Comparison of ENCODE assay signal across 14 cellular contexts in genomic region chr17:77111916-77112315, GRCh38. TPM values are rescaled to one million over a fixed set of nuclear protein-coding genes. Genes with fewer than 3 reads are reported as not detected.
A peak's percentile ranks its signal among the peaks of the same experiment; 100 is the strongest.
DNase-seq lines count a peak whose midpoint lies in the region; ATAC-seq and TF ChIP-seq lines count a peak whose summit lies in the region.
"Had no signal": no experiment of that assay in that cellular context is flagged by ENCODE, and none has a peak within 500 bp of the region (broad histone marks: within the 10 kb centered on the region; RNA-seq: fewer than 3 reads in every experiment).

No MANE protein-coding gene starts in this region.

- H3K36me3 ChIP-seq in mucosa of rectum (ENCODE audit: control insufficient read depth in 2 of 2, insufficient read depth in 2 of 2, low read length in 2 of 2) (no peaks in the 10 kb centered on the region), transverse colon (no peaks in the 10 kb centered on the region)

- in situ Hi-C loops in transverse colon (cut with MboI; ENCODE audit: low pct_ligation_motif_present in 1 of 4, low pct_unique_long_range_greater_than_20kb in 1 of 4, low sequenced_read_pairs in 3 of 4): no loop called here

- peaks cover 4% of the 10 kb centered on the region for H3K36me3 Mint-ChIP-seq in activated naive CD8-positive, alpha-beta T cell
- peaks cover 3% of the 10 kb centered on the region for H3K36me3 Mint-ChIP-seq in activated naive CD8-positive, alpha-beta T cell treated with anti-CD3 and anti-CD28 coated beads, Interleukin-2, amount 50 U/mL, for 24 hours (ENCODE audit: low read depth)

- H3K27ac ChIP-seq in caudate nucleus (ENCODE audit: low read depth, low read length) (peak overlapping the region; percentile 52), mucosa of rectum (ENCODE audit: low read depth in 2 of 2, low read length in 2 of 2) (peak overlapping the region; percentile 17 to 42), transverse colon (peak overlapping the region; percentile 20 to 63 (median 42))

- TF ChIP-seq POLR2A in transverse colon (IDR thresholded peaks at IDR 0.05): no peak

- no peaks in the 10 kb centered on the region for H3K9me3 ChIP-seq in mucosa of rectum (ENCODE audit: control insufficient read depth in 2 of 2, low read length in 2 of 2)
- no peaks in the 10 kb centered on the region for H3K9me3 ChIP-seq in transverse colon

- TF ChIP-seq EP300 in transverse colon (IDR thresholded peaks at IDR 0.05; ENCODE audit: low read depth): no peak

- DNase-seq in activated naive CD8-positive, alpha-beta T cell treated with anti-CD3 and anti-CD28 coated beads, Interleukin-2, amount 50 U/mL, for 24 hours: no peak
- peak in 2 of 61 donors; percentile 18 to 29 for DNase-seq in caudate nucleus (lab: John Stamatoyannopoulos, UW)
- no peak for DNase-seq in transverse colon
- no peak for DNase-seq in NCI-H82 (lab: John Stamatoyannopoulos, UW)
- no peak for DNase-seq in occipital lobe (lab: John Stamatoyannopoulos, UW)
- no peak for DNase-seq in A172 (ENCODE audit: low spot score)
- DNase-seq: activated CD4-positive, alpha-beta T cell treated with anti-CD3 and anti-CD28 coated beads, Interleukin-2, amount 50 U/mL, for 4 hours; COR-L47; foreskin melanocyte; GF-D8; stimulated activated naive CD4-positive, alpha-beta T cell had no signal

- intact Hi-C loops in transverse colon (cut with DNase I; ENCODE audit: low total_unique reads): no loop called here

- H3K4me3 ChIP-seq in mucosa of rectum (ENCODE audit: low read length in 2 of 2) (no peak overlapping the region), transverse colon (no peak overlapping the region)

- TF ChIP-seq CTCF in transverse colon (IDR thresholded peaks at IDR 0.05): no peak

- peaks cover 42% of the 10 kb centered on the region for H3K4me1 Mint-ChIP-seq in activated naive CD8-positive, alpha-beta T cell (ENCODE audit: low read depth)
- peaks cover 42% of the 10 kb centered on the region for H3K4me1 Mint-ChIP-seq in activated naive CD8-positive, alpha-beta T cell treated with anti-CD3 and anti-CD28 coated beads, Interleukin-2, amount 50 U/mL, for 24 hours

- H3K4me3 Mint-ChIP-seq in activated naive CD8-positive, alpha-beta T cell: peak overlapping the region; percentile 28
- no peak overlapping the region for H3K4me3 Mint-ChIP-seq in activated naive CD8-positive, alpha-beta T cell treated with anti-CD3 and anti-CD28 coated beads, Interleukin-2, amount 50 U/mL, for 24 hours
- H3K4me3 Mint-ChIP-seq: activated T-helper 1 cell treated with anti-CD3 and anti-CD28 coated beads, Interleukin-12 subunit alpha, Interleukin-12 subunit beta, Interleukin-2, Interleukin-4 antibody, amounts not matched to agents 30 ng/mL and 10 ng/mL and 1 ng/mL, durations not matched to agents 14 hours and 24 hours and 36 hours had no signal

- H3K9me3 Mint-ChIP-seq in activated naive CD8-positive, alpha-beta T cell (ENCODE audit: low read depth): no peaks in the 10 kb centered on the region
- no peaks in the 10 kb centered on the region for H3K9me3 Mint-ChIP-seq in activated naive CD8-positive, alpha-beta T cell treated with anti-CD3 and anti-CD28 coated beads, Interleukin-2, amount 50 U/mL, for 24 hours
- H3K9me3 Mint-ChIP-seq: activated T-helper 1 cell treated with anti-CD3 and anti-CD28 coated beads, Interleukin-12 subunit alpha, Interleukin-12 subunit beta, Interleukin-2, Interleukin-4 antibody, amounts not matched to agents 30 ng/mL and 10 ng/mL and 1 ng/mL, durations not matched to agents 14 hours and 24 hours and 36 hours had no signal

- no peaks in the 10 kb centered on the region for H3K27me3 Mint-ChIP-seq in activated naive CD8-positive, alpha-beta T cell
- no peaks in the 10 kb centered on the region for H3K27me3 Mint-ChIP-seq in activated naive CD8-positive, alpha-beta T cell treated with anti-CD3 and anti-CD28 coated beads, Interleukin-2, amount 50 U/mL, for 24 hours

- no peak for ATAC-seq in activated naive CD8-positive, alpha-beta T cell treated with anti-CD3 and anti-CD28 coated beads, Interleukin-2, amount 50 U/mL, for 24 hours

- H3K27me3 ChIP-seq in mucosa of rectum (ENCODE audit: control insufficient read depth in 2 of 2, insufficient read depth in 2 of 2, low read length in 2 of 2) (no peaks in the 10 kb centered on the region), transverse colon (no peaks in the 10 kb centered on the region)

- H3K27ac Mint-ChIP-seq in activated naive CD8-positive, alpha-beta T cell: no peak overlapping the region
- no peak overlapping the region for H3K27ac Mint-ChIP-seq in activated naive CD8-positive, alpha-beta T cell treated with anti-CD3 and anti-CD28 coated beads, Interleukin-2, amount 50 U/mL, for 24 hours
- H3K27ac Mint-ChIP-seq: activated T-helper 1 cell treated with anti-CD3 and anti-CD28 coated beads, Interleukin-12 subunit alpha, Interleukin-12 subunit beta, Interleukin-2, Interleukin-4 antibody, amounts not matched to agents 30 ng/mL and 10 ng/mL and 1 ng/mL, durations not matched to agents 14 hours and 24 hours and 36 hours had no signal

- H3K9ac ChIP-seq in mucosa of rectum (ENCODE audit: low read depth in 1 of 2, low read length in 2 of 2): no peak overlapping the region

- H3K4me1 ChIP-seq in mucosa of rectum (ENCODE audit: control insufficient read depth in 2 of 2, insufficient read depth in 2 of 2, low read length in 2 of 2) (peaks cover 9 to 10% of the 10 kb centered on the region in 2 donors), transverse colon (peaks cover 6 to 37% (median 13%) of the 10 kb centered on the region in 4 donors)

- 41 to 47% methylated on average over 4 to 5 of the region's 5 CpGs for WGBS in transverse colon (ENCODE audit: low coverage in 1 of 2), 2 donors

RNA-seq across cellular contexts. Expression of gene SEC14L1, which starts 28.9 kb away (rescaled TPM):
- total RNA-seq in transverse colon: 10 to 100 TPM; 16.8 to 34.6 (median 23.8) TPM
- 66.9 TPM for total RNA-seq in occipital lobe
- total RNA-seq in A172 (2014; rRNA removed; shearing (Covaris generic)): 56.3 and 61.8 TPM in 2 replicates
